In the genomic region with DNA sequence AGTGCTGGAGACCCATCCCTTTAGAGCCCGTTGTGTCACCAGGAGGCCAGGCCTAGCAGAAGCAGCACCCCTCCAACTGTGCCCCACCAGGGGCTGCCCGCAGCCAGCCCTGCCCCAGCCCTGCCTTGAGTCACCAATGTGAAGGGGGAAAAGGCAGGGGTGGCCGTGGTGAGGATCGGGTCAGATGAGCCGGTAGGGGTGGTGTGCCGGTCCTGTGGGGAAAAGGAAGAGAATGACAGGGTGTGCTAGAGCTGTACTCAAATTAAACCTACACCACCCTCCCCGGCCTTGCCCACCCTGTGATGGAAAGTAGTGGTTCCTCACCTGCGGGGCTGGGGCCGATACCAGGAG, we compare ENCODE assay signal across 26 cellular contexts. TPM values are rescaled to one million over a fixed set of nuclear protein-coding genes. Genes with fewer than 3 reads are reported as not detected.
"Had no signal": no experiment of that assay in that cellular context is flagged by ENCODE, and none has a peak within 500 bp of the region (broad histone marks: within the 10 kb centered on the region; RNA-seq: fewer than 3 reads in every experiment).

No MANE protein-coding gene starts in this region.

- H3K4me3 ChIP-seq: skin epidermis had no signal

- H3K4me1 ChIP-seq: thyroid gland had no signal

- ATAC-seq: activated CD4-positive, alpha-beta T cell treated with anti-CD3 and anti-CD28 coated beads for 36 hours; activated T-helper 17 cell treated with anti-CD3 and anti-CD28 coated beads, Interleukin-2, amount 50 U/mL, for 72 hours; upper lobe of right lung had no signal

- H3K27ac Mint-ChIP-seq: activated B cell treated with CpG ODN at 0.5 μM for 24 hours; activated CD4-positive, alpha-beta T cell treated with anti-CD3 and anti-CD28 coated beads for 36 hours; activated naive CD8-positive, alpha-beta T cell treated with anti-CD3 and anti-CD28 coated beads for 36 hours; activated T-cell treated with anti-CD3 and anti-CD28 coated beads, Interleukin-2, amount 50 U/mL, for 24 hours; activated T-helper 17 cell treated with anti-CD3 and anti-CD28 coated beads, Interleukin-2, amount 50 U/mL, for 72 hours; nephron; T-helper 1 cell treated with Interleukin-12 subunit alpha and Interleukin-12 subunit beta and Interleukin-4 antibody, amounts not matched to agents 30 μg/mL and 1 μg/mL, for 36 hours had no signal

- H3K9me3 Mint-ChIP-seq: activated B cell treated with CpG ODN at 0.5 μM for 24 hours; activated naive CD8-positive, alpha-beta T cell treated with anti-CD3 and anti-CD28 coated beads for 36 hours; activated T-cell treated with anti-CD3 and anti-CD28 coated beads, Interleukin-2, amount 50 U/mL, for 24 hours; activated T-helper 17 cell treated with anti-CD3 and anti-CD28 coated beads, Interleukin-2, amount 50 U/mL, for 72 hours; nephron; T-helper 1 cell treated with Interleukin-12 subunit alpha and Interleukin-12 subunit beta and Interleukin-4 antibody, amounts not matched to agents 30 μg/mL and 1 μg/mL, for 36 hours had no signal

- DNase-seq: activated B cell treated with CpG ODN at 0.5 μM for 24 hours; activated CD4-positive, alpha-beta T cell treated with anti-CD3 and anti-CD28 coated beads for 36 hours; activated CD4-positive, alpha-beta T cell treated with anti-CD3 and anti-CD28 coated beads, Interleukin-2, amount 50 U/mL, for 4 hours; activated CD8-positive, alpha-beta memory T cell treated with anti-CD3 and anti-CD28 coated beads for 24 hours; activated CD8-positive, alpha-beta memory T cell treated with anti-CD3 and anti-CD28 coated beads, Interleukin-2, amount 50 U/mL, for 4 hours; activated naive CD4-positive, alpha-beta T cell; activated naive CD8-positive, alpha-beta T cell treated with anti-CD3 and anti-CD28 coated beads for 36 hours; activated T-cell treated with anti-CD3 and anti-CD28 coated beads, Interleukin-2, amount 50 U/mL, for 24 hours; central memory CD4-positive, alpha-beta T cell; dorsolateral prefrontal cortex; head of caudate nucleus; left cardiac atrium; nucleus accumbens; stimulated activated CD4-positive, alpha-beta T cell treated with anti-CD3 and anti-CD28 coated beads, Interleukin-2, amount 100 ng/mL, for 24 hours; stimulated activated naive CD4-positive, alpha-beta T cell; substantia nigra; T1000; upper lobe of right lung had no signal

- H3K27me3 Mint-ChIP-seq: activated B cell treated with CpG ODN at 0.5 μM for 24 hours; activated CD4-positive, alpha-beta T cell treated with anti-CD3 and anti-CD28 coated beads for 36 hours; activated naive CD8-positive, alpha-beta T cell treated with anti-CD3 and anti-CD28 coated beads for 36 hours; activated T-cell treated with anti-CD3 and anti-CD28 coated beads, Interleukin-2, amount 50 U/mL, for 24 hours; activated T-helper 17 cell treated with anti-CD3 and anti-CD28 coated beads, Interleukin-2, amount 50 U/mL, for 72 hours had no signal

- H3K27ac ChIP-seq: dorsolateral prefrontal cortex, epithelial cell of prostate, gastroesophageal sphincter, skin epidermis, thyroid gland, upper lobe of right lung had no signal

- H3K27me3 ChIP-seq: dorsolateral prefrontal cortex, gastroesophageal sphincter, thyroid gland, upper lobe of right lung had no signal

- H3K36me3 ChIP-seq: thyroid gland, upper lobe of right lung had no signal

- H3K4me3 Mint-ChIP-seq: activated B cell treated with CpG ODN at 0.5 μM for 24 hours; activated CD4-positive, alpha-beta T cell treated with anti-CD3 and anti-CD28 coated beads for 36 hours; activated naive CD8-positive, alpha-beta T cell treated with anti-CD3 and anti-CD28 coated beads for 36 hours; activated T-cell treated with anti-CD3 and anti-CD28 coated beads, Interleukin-2, amount 50 U/mL, for 24 hours; activated T-helper 17 cell treated with anti-CD3 and anti-CD28 coated beads, Interleukin-2, amount 50 U/mL, for 72 hours; T-helper 1 cell treated with Interleukin-12 subunit alpha and Interleukin-12 subunit beta and Interleukin-4 antibody, amounts not matched to agents 30 μg/mL and 1 μg/mL, for 36 hours had no signal

- H3K4me1 Mint-ChIP-seq: activated CD4-positive, alpha-beta T cell treated with anti-CD3 and anti-CD28 coated beads for 36 hours had no signal

- H3K9me3 ChIP-seq: gastroesophageal sphincter, thyroid gland, upper lobe of right lung had no signal

RNA-seq across cellular contexts. Expression of gene SAPCD1, which starts 3.1 kb away (rescaled TPM):
- total RNA-seq: myocyte had no signal

RNA-seq across cellular contexts. Expression of gene VWA7, which starts 11.6 kb away (rescaled TPM):
- total RNA-seq: myocyte had no signal
